In the genomic region with DNA sequence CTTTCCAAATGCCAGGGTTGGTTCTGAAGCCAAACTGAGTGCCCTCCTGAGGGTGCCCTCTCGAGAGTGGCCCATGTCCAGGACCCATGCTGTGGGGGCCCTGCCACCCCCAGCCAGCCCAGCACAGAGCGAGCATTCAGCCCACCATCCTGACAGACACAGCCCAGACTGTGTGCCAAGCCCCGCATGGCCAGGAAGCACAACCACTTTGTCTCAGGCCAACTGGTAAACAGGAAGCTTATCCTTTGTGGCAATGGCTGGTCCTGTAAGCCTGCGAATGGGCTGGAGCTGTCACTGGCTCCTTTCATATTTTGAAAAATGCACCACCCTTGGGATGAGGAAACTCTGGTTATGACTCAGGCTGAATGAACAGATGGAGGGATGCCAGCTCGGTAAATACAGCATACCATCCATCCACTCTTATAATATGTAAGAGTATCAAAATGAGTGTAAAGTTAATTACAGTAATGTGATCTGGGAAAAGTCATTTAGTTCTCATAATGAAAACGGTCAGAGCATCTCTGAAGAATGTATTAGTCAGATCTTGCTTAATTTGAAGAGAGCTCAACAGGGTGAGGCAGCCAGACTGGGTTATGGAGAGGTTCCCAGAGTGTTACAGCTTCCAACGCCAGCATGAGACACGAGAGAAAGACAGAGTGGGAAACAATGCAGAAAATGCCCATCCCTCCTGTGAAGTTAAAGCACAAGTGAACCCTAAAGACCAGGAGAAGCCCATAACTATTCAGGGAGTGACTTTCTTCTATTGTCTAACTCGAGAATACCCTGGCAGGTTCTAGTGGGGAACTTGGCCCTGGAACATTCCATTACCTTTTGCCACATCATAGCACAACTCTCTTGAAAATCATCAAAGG, we compare ENCODE assay signal across 7 cellular contexts.
DNase-seq lines count a peak whose midpoint lies in the region; ATAC-seq, FAIRE-seq and TF ChIP-seq lines count a peak whose summit lies in the region.

No MANE protein-coding gene starts in this region.

- H3K9me3 Mint-ChIP-seq in activated CD8-positive, alpha-beta memory T cell treated with anti-CD3 and anti-CD28 coated beads, Interleukin-2, amount 10 ng/mL, durations not matched to agents 7 days and 5 days (ENCODE audit: low read depth) = no peaks in the 10 kb centered on the region

- H3K36me3 ChIP-seq in mucosa of stomach (ENCODE audit: control insufficient read depth, insufficient read depth, low read length) (no peaks in the 10 kb centered on the region), tibial artery (peaks cover 0 to 18% (median 10%) of the 10 kb centered on the region in 3 donors)

- H3K4me1 ChIP-seq in mucosa of stomach (ENCODE audit: control insufficient read depth, insufficient read depth, low read length) = peaks cover 37% of the 10 kb centered on the region
- H3K4me1 ChIP-seq in tibial artery = peaks cover 0 to 83% (median 72%) of the 10 kb centered on the region in 4 donors

- 0 out of 2 replicates have a peak, but pooled peaks have one; percentile 25 for TF ChIP-seq POLR2A in GM12892 (IDR thresholded peaks at IDR 0.05; ENCODE audit: low read depth, low read length)

- H3K27me3 ChIP-seq in mucosa of stomach (ENCODE audit: control insufficient read depth, insufficient read depth, low read length) (no peaks in the 10 kb centered on the region), tibial artery (no peaks in the 10 kb centered on the region)

- ATAC-seq in HG02798 (IDR thresholded peaks at IDR 0.05; ENCODE audit: poor library complexity, unreplicated experiment) = peak; percentile 11
- peak; percentile 29 for ATAC-seq in activated CD8-positive, alpha-beta memory T cell treated with anti-CD3 and anti-CD28 coated beads, Interleukin-2, amount 10 ng/mL, durations not matched to agents 7 days and 5 days

- peaks cover 42% of the 10 kb centered on the region for H3K36me3 Mint-ChIP-seq in activated CD8-positive, alpha-beta memory T cell treated with anti-CD3 and anti-CD28 coated beads, Interleukin-2, amount 10 ng/mL, durations not matched to agents 7 days and 5 days

- intact Hi-C loops in tibial artery (cut with DNase I; ENCODE audit: low total_unique reads) = loop anchor here (10.0 kb wide), 1 partner anchor 63 kb away; a partner anchor contains a TSS

- peak overlapping the region; percentile 97 for H3K27ac Mint-ChIP-seq in activated CD8-positive, alpha-beta memory T cell treated with anti-CD3 and anti-CD28 coated beads, Interleukin-2, amount 10 ng/mL, durations not matched to agents 7 days and 5 days

- FAIRE-seq in GM12892 (lab: Jason Lieb, UNC) = peak; percentile 81

- no peaks in the 10 kb centered on the region for H3K9me3 ChIP-seq in mucosa of stomach (ENCODE audit: control insufficient read depth, low read length)
- no peaks in the 10 kb centered on the region for H3K9me3 ChIP-seq in tibial artery

- peaks cover 94% of the 10 kb centered on the region for H3K4me1 Mint-ChIP-seq in activated CD8-positive, alpha-beta memory T cell treated with anti-CD3 and anti-CD28 coated beads, Interleukin-2, amount 10 ng/mL, durations not matched to agents 7 days and 5 days

- H3K27ac ChIP-seq in tibial artery = peak overlapping the region; percentile 82 to 91

- peak overlapping the region; percentile 55 for H3K9ac ChIP-seq in mucosa of stomach (ENCODE audit: low read length)

- H3K27me3 Mint-ChIP-seq in activated CD8-positive, alpha-beta memory T cell treated with anti-CD3 and anti-CD28 coated beads, Interleukin-2, amount 10 ng/mL, durations not matched to agents 7 days and 5 days = no peaks in the 10 kb centered on the region

- CTCF ChIA-PET in activated CD8-positive, alpha-beta memory T cell treated with anti-CD3 and anti-CD28 coated beads, Interleukin-2, amount 10 ng/mL, durations not matched to agents 7 days and 5 days (lab: Charles Lee) = interaction anchor here (0.7 to 11.0 kb wide), 10 partner anchors 18 to 75 kb away, joined by 3 to 90 read pairs (median 4); a partner anchor contains a TSS

- H3K4me3 ChIP-seq in epithelial cell of proximal tubule (ENCODE audit: low read depth, low read length) (no peak overlapping the region), mucosa of stomach (ENCODE audit: low read length) (no peak overlapping the region), tibial artery (peak overlapping the region; percentile 29)

- TF ChIP-seq CTCF in epithelial cell of proximal tubule (conservative IDR thresholded peaks at IDR 0.05; ENCODE audit: low read depth, low read length) = no peak
- no peak for TF ChIP-seq CTCF in tibial artery (IDR thresholded peaks at IDR 0.05)

- DNase-seq in GM12892 (ENCODE audit: insufficient read length) (no peak), NCI-H2107 treated with DMSO at 0.1 percent for 48 hours (lab: John Stamatoyannopoulos, UW; ENCODE audit: unreplicated experiment) (peak; percentile 65), epithelial cell of proximal tubule (ENCODE audit: low read depth) (peak; percentile 94), tibial artery (peak; percentile 81 to 83)
- DNase-seq in activated CD8-positive, alpha-beta memory T cell treated with anti-CD3 and anti-CD28 coated beads, Interleukin-2, amount 10 ng/mL, durations not matched to agents 7 days and 5 days = peak; percentile 69

- H3K4me3 Mint-ChIP-seq in activated CD8-positive, alpha-beta memory T cell treated with anti-CD3 and anti-CD28 coated beads, Interleukin-2, amount 10 ng/mL, durations not matched to agents 7 days and 5 days = peak overlapping the region; percentile 76

Comparison
In these comparisons a context has a peak if more than half of its experiments do, and no peak if none do; other contexts are left out.
1. H3K4me3 ChIP-seq: peak in tibial artery (2 of 2); none in epithelial cell of proximal tubule (single experiment) and mucosa of stomach (single experiment).